Comparison of ENCODE assay signal across 8 cellular contexts in the genomic region with DNA sequence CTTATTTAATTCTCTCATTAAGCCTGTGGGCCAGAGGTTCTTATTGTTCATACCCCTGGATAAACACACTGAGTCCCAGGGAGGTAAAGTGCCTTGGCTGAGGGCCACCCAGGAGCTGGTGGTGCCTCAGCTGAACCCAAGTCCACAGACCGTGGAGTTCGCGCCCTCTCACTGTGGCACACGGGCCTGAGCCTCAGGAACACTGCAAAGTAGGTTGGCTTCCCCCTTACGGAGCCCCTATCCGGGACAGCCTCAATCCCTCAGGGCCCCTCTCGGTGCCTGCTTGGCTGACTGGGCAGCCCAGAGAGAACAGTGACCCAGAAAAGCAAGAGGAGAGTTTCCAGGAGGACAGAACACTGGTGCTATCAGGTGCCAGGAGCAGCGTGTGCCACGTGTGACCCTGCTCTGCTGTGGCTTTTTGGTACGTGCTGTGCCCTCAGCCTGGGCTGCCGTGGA. TPM values are rescaled to one million over a fixed set of nuclear protein-coding genes. Genes with fewer than 3 reads are reported as not detected.
DNase-seq lines count a peak whose midpoint lies in the region; ATAC-seq and TF ChIP-seq lines count a peak whose summit lies in the region.
"Not testable (repeated sequence)": the region's sequence is repeated elsewhere in the genome, so short reads cannot be mapped to it uniquely, and the experiment has no call there.

No MANE protein-coding gene starts in this region.

- H3K36me3 ChIP-seq in Peyer's patch; gastrocnemius medialis; urinary bladder (ENCODE audit: insufficient read depth): not testable (repeated sequence)

- H3K27ac ChIP-seq in Peyer's patch (peak overlapping the region; percentile 71 to 80 (median 74)), caudate nucleus (ENCODE audit: low read depth, low read length) (peak overlapping the region; percentile 80), gastrocnemius medialis (peak overlapping the region; percentile 80 to 93 (median 88)), urinary bladder (ENCODE audit: low read depth) (peak overlapping the region; percentile 78)

- WGBS in urinary bladder = 70% methylated on average over 11 of the region's 11 CpGs

- not testable (repeated sequence) for DNase-seq in Peyer's patch; activated T-cell treated with anti-CD3 and anti-CD28 coated beads, Interleukin-2, amount 50 U/mL, for 72 hours; memory B cell (ENCODE audit: low spot score in 2 of 2)
- DNase-seq in caudate nucleus (lab: John Stamatoyannopoulos, UW) = peak in 35 of 61 donors; percentile 8 to 85 (median 40)
- DNase-seq in head of caudate nucleus = peak in 28 of 42 donors; percentile 11 to 76 (median 49)
- peak; percentile 79 to 84 for DNase-seq in gastrocnemius medialis

- H3K27me3 ChIP-seq in Peyer's patch, gastrocnemius medialis: not testable (repeated sequence)

- not testable (repeated sequence) for TF ChIP-seq POLR2A in Peyer's patch (IDR thresholded peaks at IDR 0.05)
- peak; percentile 20 to 29 for TF ChIP-seq POLR2A in gastrocnemius medialis (IDR thresholded peaks at IDR 0.05)

- H3K9me3 ChIP-seq in Peyer's patch, gastrocnemius medialis: not testable (repeated sequence)

- not testable (repeated sequence) for H3K9me3 Mint-ChIP-seq in activated T-cell treated with anti-CD3 and anti-CD28 coated beads, Interleukin-2, amount 50 U/mL, for 72 hours; memory B cell

- TF ChIP-seq CTCF in Peyer's patch (IDR thresholded peaks at IDR 0.05); gastrocnemius medialis (IDR thresholded peaks at IDR 0.05 in 4 of 5, conservative IDR thresholded peaks at IDR 0.05 in 1 of 5): not testable (repeated sequence)

- H3K27ac Mint-ChIP-seq in activated T-cell treated with anti-CD3 and anti-CD28 coated beads, Interleukin-2, amount 50 U/mL, for 72 hours = peak overlapping the region; percentile 86
- H3K27ac Mint-ChIP-seq in memory B cell = peak overlapping the region; percentile 93

- H3K4me3 ChIP-seq in Peyer's patch; gastrocnemius medialis; urinary bladder (ENCODE audit: low read depth, low read length): not testable (repeated sequence)

- not testable (repeated sequence) for H3K27me3 Mint-ChIP-seq in activated T-cell treated with anti-CD3 and anti-CD28 coated beads, Interleukin-2, amount 50 U/mL, for 72 hours (ENCODE audit: low read depth); memory B cell

- in situ Hi-C loops in gastrocnemius medialis (cut with MboI; ENCODE audit: low sequenced_read_pairs in 4 of 4) = not testable (repeated sequence)

- intact Hi-C loops in head of caudate nucleus (cut with DNase I); gastrocnemius medialis (cut with DNase I; ENCODE audit: low total_unique reads): not testable (repeated sequence)

- H3K4me1 Mint-ChIP-seq in activated T-cell treated with anti-CD3 and anti-CD28 coated beads, Interleukin-2, amount 50 U/mL, for 72 hours (ENCODE audit: low read depth) = peaks cover 61% of the 10 kb centered on the region
- peaks cover 33% of the 10 kb centered on the region for H3K4me1 Mint-ChIP-seq in memory B cell

- peak; percentile 2 for ATAC-seq in GM19452 (IDR thresholded peaks at IDR 0.05; ENCODE audit: unreplicated experiment)
- not testable (repeated sequence) for ATAC-seq in activated T-cell treated with anti-CD3 and anti-CD28 coated beads, Interleukin-2, amount 50 U/mL, for 72 hours (replicated peaks in 1 of 2); memory B cell (ENCODE audit: low read depth)
- ATAC-seq in gastrocnemius medialis = peak; percentile 75 to 81

- not testable (repeated sequence) for H3K4me1 ChIP-seq in Peyer's patch; urinary bladder (ENCODE audit: insufficient read depth)
- peaks cover 17 to 32% of the 10 kb centered on the region in 2 donors for H3K4me1 ChIP-seq in gastrocnemius medialis

- H3K4me3 Mint-ChIP-seq in activated T-cell treated with anti-CD3 and anti-CD28 coated beads, Interleukin-2, amount 50 U/mL, for 72 hours = peak overlapping the region; percentile 16 to 52
- H3K4me3 Mint-ChIP-seq in memory B cell = not testable (repeated sequence)

- peaks cover 4 to 14% of the 10 kb centered on the region in 2 donors for H3K36me3 Mint-ChIP-seq in activated T-cell treated with anti-CD3 and anti-CD28 coated beads, Interleukin-2, amount 50 U/mL, for 72 hours (ENCODE audit: insufficient read depth in 2 of 2)
- H3K36me3 Mint-ChIP-seq in memory B cell = not testable (repeated sequence)

RNA-seq across cellular contexts. Expression of gene AMZ2, which starts 12.5 kb away (rescaled TPM):
- total RNA-seq in Peyer's patch = 10 to 100 TPM; 18.0 to 38.8 (median 31.2) TPM
- 100 to 1,000 TPM; 185 to 224 TPM for total RNA-seq in activated T-cell treated with anti-CD3 and anti-CD28 coated beads, Interleukin-2, amount 50 U/mL, for 72 hours
- total RNA-seq in gastrocnemius medialis = 10 to 100 TPM; 47.6 to 86.9 (median 61.8) TPM
- 45.8 TPM for total RNA-seq in urinary bladder
- 54.1 TPM for polyA plus RNA-seq in urinary bladder

RNA-seq across cellular contexts. Expression of gene SLC16A6, which starts 55.6 kb away (rescaled TPM):
- total RNA-seq in Peyer's patch = 1 to 10 TPM in 2 of 4 donors, not detected in 2; 1.1 to 1.7 TPM
- 1 to 10 TPM; 5.9 to 8.7 TPM for total RNA-seq in activated T-cell treated with anti-CD3 and anti-CD28 coated beads, Interleukin-2, amount 50 U/mL, for 72 hours
- total RNA-seq in gastrocnemius medialis = 1 to 10 TPM in 3 of 4 donors, under 1 TPM in 1; 0.66 to 7.1 (median 3.8) TPM
- total RNA-seq in urinary bladder = 0.74 TPM
- 0.41 TPM for polyA plus RNA-seq in urinary bladder

RNA-seq across cellular contexts. Expression of gene ARSG, which starts 55.9 kb away (rescaled TPM):
- total RNA-seq in Peyer's patch (10 to 100 TPM in 1 of 4 donors, 1 to 10 TPM in 2, under 1 TPM in 1; 0.70 to 29.7 (median 2.0) TPM), gastrocnemius medialis (1 to 10 TPM; 3.3 to 6.1 (median 5.4) TPM), urinary bladder (3.3 TPM)
- total RNA-seq in activated T-cell treated with anti-CD3 and anti-CD28 coated beads, Interleukin-2, amount 50 U/mL, for 72 hours = 10 to 100 TPM; 24.2 to 24.6 TPM
- 2.9 TPM for polyA plus RNA-seq in urinary bladder
